Comparison of ENCODE assay signal across 28 cellular contexts in genomic region chr1:237045278-237046016, GRCh38. TPM values are rescaled to one million over a fixed set of nuclear protein-coding genes. Genes with fewer than 3 reads are reported as not detected.
DNase-seq lines count a peak whose midpoint lies in the region; ATAC-seq, FAIRE-seq and TF ChIP-seq lines count a peak whose summit lies in the region.
"Had no signal": no experiment of that assay in that cellular context is flagged by ENCODE, and none has a peak within 500 bp of the region (broad histone marks: within the 10 kb centered on the region; RNA-seq: fewer than 3 reads in every experiment).

No MANE protein-coding gene starts in this region.

- H3K4me3 ChIP-seq in GM06990 (replicated peaks; ENCODE audit: low read depth, low read length), result no peak overlapping the region
- peak overlapping the region; percentile 28 for H3K4me3 ChIP-seq in right cardiac atrium (ENCODE audit: low read length)
- H3K4me3 ChIP-seq: body of pancreas, coronary artery, hepatocyte, prostate gland, smooth muscle cell had no signal

- no peaks in the 10 kb centered on the region for H3K36me3 ChIP-seq in GM06990 (ENCODE audit: control insufficient read depth, insufficient read depth, low read length)
- H3K36me3 ChIP-seq: prostate gland had no signal

- 26% methylated on average over 3 of the region's 3 CpGs for WGBS in right cardiac atrium

- no peak for DNase-seq in D721Med (ENCODE audit: insufficient read length, low spot score)
- no peak for DNase-seq in GM06990 (ENCODE audit: extremely low read depth, insufficient read length)
- DNase-seq in NCI-H2171 treated with DMSO at 0.1 percent for 48 hours (lab: John Stamatoyannopoulos, UW), result peak; percentile 26
- no peak for DNase-seq in right cardiac atrium
- DNase-seq in NCI-H1048 (lab: John Stamatoyannopoulos, UW), result no peak
- no peak for DNase-seq in occipital lobe (lab: John Stamatoyannopoulos, UW)
- DNase-seq in activated CD4-positive, alpha-beta T cell treated with anti-CD3 and anti-CD28 coated beads, Interleukin-2, amount 50 U/mL, for 1 hour, result no peak
- DNase-seq: activated CD4-positive, CD25-positive, alpha-beta regulatory T cell treated with anti-CD3 and anti-CD28 coated beads, Interleukin-2, amount 50 U/mL, for 72 hours; activated CD8-positive, alpha-beta memory T cell treated with anti-CD3 and anti-CD28 coated beads, Interleukin-2, amount 10 ng/mL, durations not matched to agents 7 days and 5 days; activated naive CD8-positive, alpha-beta T cell treated with anti-CD3 and anti-CD28 coated beads, Interleukin-2, amount 10 ng/mL, durations not matched to agents 7 days and 5 days; AML-193; body of pancreas; GOT3; NCI-H2029 treated with DMSO at 0.1 percent for 48 hours; NCI-H526 treated with DMSO at 0.1 percent for 48 hours; stimulated activated CD4-positive, alpha-beta T cell treated with anti-CD3 and anti-CD28 coated beads, Interleukin-4, amount 100 ng/mL, for 24 hours; T-helper 9 cell had no signal

- no peaks in the 10 kb centered on the region for H3K4me1 ChIP-seq in right cardiac atrium (ENCODE audit: control insufficient read depth, insufficient read depth, low read length)
- H3K4me1 ChIP-seq: prostate gland had no signal

- H3K27ac ChIP-seq in right cardiac atrium (ENCODE audit: low read length), result peak overlapping the region; percentile 83
- H3K27ac ChIP-seq: body of pancreas, hepatocyte, prostate gland had no signal

- intact Hi-C loops in right cardiac atrium (cut with DNase I), result no loop called here

- TF ChIP-seq CTCF in D721Med (IDR thresholded peaks at IDR 0.05; ENCODE audit: insufficient read depth, missing control alignments) (no peak), GM06990 (IDR thresholded peaks at IDR 0.05; ENCODE audit: insufficient read depth, low read length, poor library complexity, severe bottlenecking) (peak; percentile 13)

- FAIRE-seq in D721Med (lab: Jason Lieb, UNC), result peak; percentile 38
- FAIRE-seq: GM18507 had no signal

- ATAC-seq in right cardiac atrium (no peak), HG03095 (IDR thresholded peaks at IDR 0.05; ENCODE audit: unreplicated experiment) (no peak)
- ATAC-seq: activated CD8-positive, alpha-beta memory T cell treated with anti-CD3 and anti-CD28 coated beads, Interleukin-2, amount 10 ng/mL, durations not matched to agents 7 days and 5 days; activated T-helper 17 cell treated with anti-CD3 and anti-CD28 coated beads, Interleukin-2, amount 50 U/mL, for 72 hours; body of pancreas; natural killer cell treated with Interleukin-12 subunit alpha and Interleukin-12 subunit beta and Interleukin-15 and Interleukin-18, amount 100 ng/mL, for 72 hours; SK-N-SH treated with all-trans-retinoic acid at 6 μM for 48 hours had no signal

- H3K27me3 ChIP-seq in GM06990 (replicated peaks; ENCODE audit: control insufficient read depth, insufficient read depth, low read length) (no peaks in the 10 kb centered on the region; the same call in 1 of the 2 replicates), right cardiac atrium (ENCODE audit: control insufficient read depth, insufficient read depth) (no peaks in the 10 kb centered on the region)

- H3K9me3 ChIP-seq in right cardiac atrium (ENCODE audit: control insufficient read depth, low read length), result no peaks in the 10 kb centered on the region
- H3K9me3 ChIP-seq: body of pancreas, prostate gland had no signal

RNA-seq across cellular contexts. Expression of gene RYR2, which starts 3.5 kb away (rescaled TPM):
- total RNA-seq in right cardiac atrium (100 to 1,000 TPM; 479 to 716 (median 511) TPM), occipital lobe (40.7 TPM)
- polyA plus RNA-seq in right cardiac atrium, result 166 TPM
- total RNA-seq: activated naive CD8-positive, alpha-beta T cell treated with anti-CD3 and anti-CD28 coated beads, Interleukin-2, amount 10 ng/mL, durations not matched to agents 7 days and 5 days had no signal
- polyA plus RNA-seq: smooth muscle cell had no signal

RNA-seq across cellular contexts. Expression of gene MT1HL1, which starts 41.2 kb away (rescaled TPM):
- total RNA-seq in right cardiac atrium (not detected), occipital lobe (not detected)
- not detected for polyA plus RNA-seq in right cardiac atrium
- total RNA-seq: activated CD8-positive, alpha-beta memory T cell treated with anti-CD3 and anti-CD28 coated beads, Interleukin-2, amount 10 ng/mL, durations not matched to agents 7 days and 5 days; activated naive CD8-positive, alpha-beta T cell treated with anti-CD3 and anti-CD28 coated beads, Interleukin-2, amount 10 ng/mL, durations not matched to agents 7 days and 5 days; activated T-helper 17 cell treated with anti-CD3 and anti-CD28 coated beads, Interleukin-2, amount 50 U/mL, for 72 hours; body of pancreas; hepatocyte; M059J; natural killer cell treated with Interleukin-12 subunit alpha and Interleukin-12 subunit beta and Interleukin-15 and Interleukin-18, amount 100 ng/mL, for 72 hours; prostate gland; smooth muscle cell; urinary bladder had no signal
- polyA plus RNA-seq: hepatocyte, smooth muscle cell, urinary bladder had no signal

Comparison
In these comparisons a context has a peak if more than half of its experiments do, and no peak if none do; other contexts are left out.
1. RNA of gene RYR2, which starts 3.5 kb away (total RNA-seq): 479 to 716 TPM in right cardiac atrium; 40.7 TPM in occipital lobe (single experiment); every median in the first group is over 10 times any median in the second.